26 cellular contexts compared by ENCODE assay signal in the genomic region with DNA sequence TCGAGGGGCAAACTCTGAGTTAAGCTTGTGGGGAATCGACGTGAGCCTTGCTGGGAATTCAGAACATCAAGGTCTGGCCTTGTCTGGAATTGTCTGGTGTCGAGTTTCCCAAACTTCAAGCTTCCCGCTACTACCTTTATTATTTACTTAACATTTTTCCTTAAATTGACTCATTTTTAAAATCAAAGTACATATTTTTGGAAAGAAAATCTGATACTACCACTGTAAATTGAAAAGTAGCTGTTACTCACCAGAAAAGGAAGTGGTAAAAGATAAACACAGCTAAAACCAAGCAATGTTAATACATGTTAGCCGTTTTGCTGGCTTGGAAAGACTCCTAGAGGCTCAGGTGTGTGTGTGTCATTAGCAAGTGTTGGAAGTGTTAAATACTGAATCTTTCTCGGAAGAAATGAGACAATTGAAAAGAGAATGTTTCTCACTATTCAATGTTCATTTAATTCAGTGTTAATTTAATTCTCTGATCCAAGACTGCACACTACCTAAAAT. TPM values are rescaled to one million over a fixed set of nuclear protein-coding genes. Genes with fewer than 3 reads are reported as not detected.
DNase-seq lines count a peak whose midpoint lies in the region; ATAC-seq and TF ChIP-seq lines count a peak whose summit lies in the region.
"Had no signal": no experiment of that assay in that cellular context is flagged by ENCODE, and none has a peak within 500 bp of the region (broad histone marks: within the 10 kb centered on the region; RNA-seq: fewer than 3 reads in every experiment).

No MANE protein-coding gene starts in this region.

- H3K9me3 ChIP-seq in osteoblast (ENCODE audit: low read depth, low read length) = peaks cover under 1% of the 10 kb centered on the region
- H3K9me3 ChIP-seq: Caco-2 had no signal

- H3K27me3 Mint-ChIP-seq in endothelial cell (ENCODE audit: unreplicated experiment) = peaks cover 15% of the 10 kb centered on the region

- peaks cover 54% of the 10 kb centered on the region for H3K27me3 ChIP-seq in H7 (ENCODE audit: control insufficient read depth, insufficient read depth, low read length)
- H3K27me3 ChIP-seq in osteoblast (ENCODE audit: insufficient read depth, low read length) = no peaks in the 10 kb centered on the region

- no peak for ATAC-seq in HG03571 (IDR thresholded peaks at IDR 0.05; ENCODE audit: unreplicated experiment)
- ATAC-seq: Panc1, right cardiac atrium had no signal

- H3K27ac ChIP-seq in osteoblast (ENCODE audit: low read depth, low read length) = peak overlapping the region; percentile 14
- H3K27ac ChIP-seq: HL-60 had no signal

- no peaks in the 10 kb centered on the region for H3K36me3 ChIP-seq in H7 (replicated peaks; ENCODE audit: control insufficient read depth, insufficient read depth, low read length)
- no peaks in the 10 kb centered on the region for H3K36me3 ChIP-seq in osteoblast (ENCODE audit: insufficient read depth, low read length)

- no peak overlapping the region for H3K4me2 ChIP-seq in osteoblast (ENCODE audit: insufficient read depth, low read length)

- H3K4me1 ChIP-seq in osteoblast (ENCODE audit: insufficient read depth, low read length) = peaks cover 14% of the 10 kb centered on the region
- H3K4me1 ChIP-seq: Caco-2 had no signal

- H3K9me3 Mint-ChIP-seq in endothelial cell (ENCODE audit: unreplicated experiment) = no peaks in the 10 kb centered on the region
- H3K9me3 Mint-ChIP-seq: dendritic cell treated with granulocyte-macrophage colony-stimulating factor and Interleukin-4, amounts not matched to agents 40 ng/mL and 50 ng/mL, for 4 days had no signal

- no peak for TF ChIP-seq CTCF in endothelial cell (IDR thresholded peaks at IDR 0.05; ENCODE audit: unreplicated experiment)
- TF ChIP-seq CTCF in osteoblast (IDR thresholded peaks at IDR 0.05; ENCODE audit: extremely low read depth, low read depth, low read length) = no peak

- H3K4me3 ChIP-seq in H7 (ENCODE audit: insufficient read depth, low read depth, low read length) = peak overlapping the region; percentile 38; the same call in 1 of the 2 replicates
- H3K4me3 ChIP-seq in osteoblast (ENCODE audit: insufficient read depth, low read length) = no peak overlapping the region
- H3K4me3 ChIP-seq: lung had no signal

- H3K4me1 Mint-ChIP-seq in endothelial cell (ENCODE audit: unreplicated experiment) = peaks cover 15% of the 10 kb centered on the region
- H3K4me1 Mint-ChIP-seq: IgD-negative memory B cell had no signal

- H3K79me2 ChIP-seq in osteoblast (ENCODE audit: insufficient read depth, low read length) = no peaks in the 10 kb centered on the region

- peaks cover 8% of the 10 kb centered on the region for H3K36me3 Mint-ChIP-seq in endothelial cell (ENCODE audit: low read depth, unreplicated experiment)
- H3K36me3 Mint-ChIP-seq: IgD-negative memory B cell had no signal

- H4K20me1 ChIP-seq in osteoblast (ENCODE audit: insufficient read depth, low read length) = no peaks in the 10 kb centered on the region

- no peak for DNase-seq in H7
- DNase-seq in M059J (ENCODE audit: low read depth) = peak; percentile 34
- DNase-seq in endothelial cell (ENCODE audit: low spot score) = no peak
- peak; percentile 81 for DNase-seq in osteoblast (ENCODE audit: insufficient read length, low spot score, missing footprints)
- DNase-seq in epidermal melanocyte (ENCODE audit: insufficient read length, low spot score) = no peak
- DNase-seq in HK-2 (ENCODE audit: unreplicated experiment) = no peak
- DNase-seq: activated CD4-positive, alpha-beta T cell treated with anti-CD3 and anti-CD28 coated beads, Interleukin-2, amount 50 U/mL, for 4 hours; activated naive CD4-positive, alpha-beta T cell treated with anti-CD3 and anti-CD28 coated beads, Interleukin-2, amount 50 U/mL, for 16 hours; amygdala; C1 segment of cervical spinal cord; Caco-2; kidney glomerular epithelial cell; NCI-H2029; NCI-H2227 treated with DMSO at 0.1 percent for 48 hours; NCI-H526 treated with DMSO at 0.1 percent for 48 hours; SIG-M5; stimulated activated CD4-positive, alpha-beta T cell treated with anti-CD3 and anti-CD28 coated beads, Interleukin-2, amount 100 ng/mL, for 48 hours; SW 1271; trophoblast cell had no signal

- H3K4me3 Mint-ChIP-seq in endothelial cell (ENCODE audit: unreplicated experiment) = peak overlapping the region; percentile 42
- H3K4me3 Mint-ChIP-seq: dendritic cell treated with granulocyte-macrophage colony-stimulating factor and Interleukin-4, amounts not matched to agents 40 ng/mL and 50 ng/mL, for 4 days; IgD-negative memory B cell had no signal

- H2AFZ ChIP-seq in osteoblast (ENCODE audit: low read length) = no peak overlapping the region

- H3K27ac Mint-ChIP-seq in endothelial cell (ENCODE audit: unreplicated experiment) = no peak overlapping the region
- H3K27ac Mint-ChIP-seq: dendritic cell treated with granulocyte-macrophage colony-stimulating factor and Interleukin-4, amounts not matched to agents 40 ng/mL and 50 ng/mL, for 4 days; IgD-negative memory B cell had no signal

RNA-seq across cellular contexts. Expression of gene IRX3, which starts 5.4 kb away (rescaled TPM):
- 2.8 and 4.1 TPM in 2 replicates for total RNA-seq in H7 (2014; rRNA removed; shearing (Covaris generic))
- 8.4 and 12.7 TPM in 2 replicates for total RNA-seq in M059J (2014; rRNA removed; shearing (Covaris generic))
- total RNA-seq in endothelial cell (ENCODE audit: unreplicated experiment) (30.5 TPM), osteoblast (68.4 and 71.7 TPM in 2 replicates)

Comparison
In these comparisons a context has a peak if more than half of its experiments do, and no peak if none do; other contexts are left out.
1. DNase-seq: peak in M059J (single experiment) and osteoblast (single experiment); none in H7 (single experiment), endothelial cell (single experiment), epidermal melanocyte (single experiment) and HK-2 (single experiment).